27 cellular contexts compared by ENCODE assay signal in the genomic region with DNA sequence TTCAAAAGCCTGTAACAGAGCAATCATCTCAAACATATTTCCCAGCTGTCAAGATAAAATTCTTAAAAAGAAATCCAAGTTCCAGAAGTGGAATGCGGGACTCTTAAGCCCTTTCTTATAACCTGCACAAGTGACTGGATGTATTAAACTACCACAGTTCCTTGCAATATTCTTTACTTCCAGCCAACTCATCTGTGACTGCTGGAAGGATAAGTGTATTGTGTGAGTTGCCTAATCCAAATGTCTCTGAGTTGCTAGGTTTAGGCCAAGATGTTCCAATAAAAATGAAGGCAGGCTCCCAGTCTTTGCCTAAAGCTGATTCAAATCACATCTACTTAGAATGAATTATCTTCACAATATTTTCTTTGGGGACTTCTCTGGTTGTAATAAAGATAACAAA.
"Had no signal": no experiment of that assay in that cellular context is flagged by ENCODE, and none has a peak within 500 bp of the region (broad histone marks: within the 10 kb centered on the region; RNA-seq: fewer than 3 reads in every experiment).

No MANE protein-coding gene starts in this region.

- H3K4me1 Mint-ChIP-seq: activated T-helper 17 cell treated with anti-CD3 and anti-CD28 coated beads, Interleukin-2, amount 50 U/mL, for 72 hours had no signal

- DNase-seq: activated CD4-positive, alpha-beta T cell treated with anti-CD3 and anti-CD28 coated beads for 48 hours; activated CD4-positive, alpha-beta T cell treated with anti-CD3 and anti-CD28 coated beads, Interleukin-2, amount 50 U/mL, for 4 hours; activated CD4-positive, CD25-positive, alpha-beta regulatory T cell treated with anti-CD3 and anti-CD28 coated beads, Interleukin-2, amount 50 U/mL, for 72 hours; activated CD8-positive, alpha-beta memory T cell treated with anti-CD3 and anti-CD28 coated beads for 24 hours; activated gamma-delta T cell treated with Interleukin-2 at 50 U/mL for 16 hours; activated naive CD4-positive, alpha-beta T cell treated with anti-CD3 and anti-CD28 coated beads, Interleukin-2, amount 10 ng/mL, durations not matched to agents 7 days and 5 days; activated naive CD8-positive, alpha-beta T cell treated with anti-CD3 and anti-CD28 coated beads for 36 hours; activated T-cell treated with anti-CD3 and anti-CD28 coated beads, Interleukin-2, amount 50 U/mL, for 4 hours; anterior cingulate cortex; central memory CD4-positive, alpha-beta T cell; IMR-90; Kasumi-1; KBM-7; NCI-H1048; NCI-H146; NCI-H187 treated with DMSO at 0.1 percent for 48 hours; NCI-H2081 treated with DMSO at 0.1 percent for 48 hours; NCI-H2171 treated with DMSO at 0.1 percent for 48 hours; NCI-H226; NCI-H526 treated with DMSO at 0.1 percent for 48 hours; PC-3; SHP77 had no signal

- H3K27ac Mint-ChIP-seq: activated naive CD8-positive, alpha-beta T cell treated with anti-CD3 and anti-CD28 coated beads for 36 hours; activated T-helper 17 cell treated with anti-CD3 and anti-CD28 coated beads, Interleukin-2, amount 50 U/mL, for 72 hours; T-helper 1 cell treated with Interleukin-12 subunit alpha and Interleukin-12 subunit beta and Interleukin-4 antibody, amounts not matched to agents 30 μg/mL and 1 μg/mL, for 36 hours; WTC11 had no signal

- H3K9me3 ChIP-seq: SJSA1 had no signal

- H3K4me3 Mint-ChIP-seq: activated naive CD4-positive, alpha-beta T cell treated with anti-CD3 and anti-CD28 coated beads, Interleukin-2, amount 10 ng/mL, durations not matched to agents 7 days and 5 days; activated naive CD8-positive, alpha-beta T cell treated with anti-CD3 and anti-CD28 coated beads for 36 hours; activated T-cell treated with anti-CD3 and anti-CD28 coated beads, Interleukin-2, amount 50 U/mL, for 4 hours; activated T-helper 17 cell treated with anti-CD3 and anti-CD28 coated beads, Interleukin-2, amount 50 U/mL, for 72 hours; T-helper 1 cell treated with Interleukin-12 subunit alpha and Interleukin-12 subunit beta and Interleukin-4 antibody, amounts not matched to agents 30 μg/mL and 1 μg/mL, for 36 hours; WTC11 had no signal

- H3K36me3 Mint-ChIP-seq: WTC11 had no signal

- H3K27ac ChIP-seq: breast epithelium, SJSA1 had no signal

- H3K27me3 Mint-ChIP-seq: activated naive CD4-positive, alpha-beta T cell treated with anti-CD3 and anti-CD28 coated beads, Interleukin-2, amount 10 ng/mL, durations not matched to agents 7 days and 5 days had no signal

- H3K36me3 ChIP-seq: breast epithelium, SJSA1 had no signal

- ATAC-seq: activated T-cell treated with anti-CD3 and anti-CD28 coated beads, Interleukin-2, amount 50 U/mL, for 4 hours; activated T-helper 17 cell treated with anti-CD3 and anti-CD28 coated beads, Interleukin-2, amount 50 U/mL, for 72 hours; PC-3; WTC11 had no signal

- H3K4me1 ChIP-seq: breast epithelium, SJSA1 had no signal

- H3K27me3 ChIP-seq: breast epithelium, SJSA1 had no signal

- H3K4me3 ChIP-seq: breast epithelium, SJSA1 had no signal
